29 cellular contexts compared by ENCODE assay signal in genomic region chr14:20846560-20846959, GRCh38. TPM values are rescaled to one million over a fixed set of nuclear protein-coding genes. Genes with fewer than 3 reads are reported as not detected.
"Had no signal": no experiment of that assay in that cellular context is flagged by ENCODE, and none has a peak within 500 bp of the region (broad histone marks: within the 10 kb centered on the region; RNA-seq: fewer than 3 reads in every experiment).

No MANE protein-coding gene starts in this region.

- H3K9me3 Mint-ChIP-seq: activated CD4-positive, alpha-beta memory T cell treated with anti-CD3 and anti-CD28 coated beads, Interleukin-2, amount 10 ng/mL, durations not matched to agents 7 days and 5 days; activated naive CD4-positive, alpha-beta T cell treated with anti-CD3 and anti-CD28 coated beads, Interleukin-2, amount 50 U/mL, for 24 hours; mesothelial cell of epicardium; naive thymus-derived CD8-positive, alpha-beta T cell; stimulated activated effector memory CD8-positive, alpha-beta T cell treated with anti-CD3 and anti-CD28 coated beads, Interleukin-12 subunit alpha, Interleukin-12 subunit beta, amount 100 ng/mL, for 72 hours; stimulated activated naive CD8-positive, alpha-beta T cell treated with anti-CD3 and anti-CD28 coated beads, Interleukin-15, amount 100 ng/mL, for 72 hours had no signal

- H3K27ac ChIP-seq: body of pancreas, cardiac muscle cell, left ventricle myocardium inferior, pancreas, right lobe of liver, skin epidermis, tibial artery had no signal

- H3K9me3 ChIP-seq: body of pancreas, left ventricle myocardium inferior, pancreas, right lobe of liver, tibial artery had no signal

- H3K4me1 ChIP-seq: left ventricle myocardium inferior, right lobe of liver, tibial artery had no signal

- H3K36me3 ChIP-seq: cardiac muscle cell, left ventricle myocardium inferior, pancreas, right lobe of liver, tibial artery had no signal

- H3K4me3 ChIP-seq: body of pancreas, cardiac muscle cell, left ventricle myocardium inferior, pancreas, right lobe of liver, skin epidermis, tibial artery had no signal

- DNase-seq: activated CD4-positive, alpha-beta memory T cell treated with anti-CD3 and anti-CD28 coated beads, Interleukin-2, amount 10 ng/mL, durations not matched to agents 7 days and 5 days; activated CD4-positive, alpha-beta T cell treated with anti-CD3 and anti-CD28 coated beads for 48 hours; activated effector memory CD4-positive, alpha-beta T cell treated with anti-CD3 and anti-CD28 coated beads, Interleukin-2, amount 50 U/mL, for 16 hours; anterior cingulate cortex; body of pancreas; effector CD4-positive, alpha-beta T cell; erythroblast; foreskin fibroblast; glutamatergic neuron; hippocampal formation; kidney glomerular epithelial cell; left ventricle myocardium inferior; naive thymus-derived CD8-positive, alpha-beta T cell; pancreas; right lobe of liver; stimulated activated CD4-positive, alpha-beta T cell treated with anti-CD3 and anti-CD28 coated beads, Interleukin-1b, Interleukin-23, amount 100 ng/mL, for 48 hours; stimulated activated naive CD8-positive, alpha-beta T cell treated with anti-CD3 and anti-CD28 coated beads, Interleukin-15, amount 100 ng/mL, for 72 hours; T-helper 17 cell; tibial artery had no signal

- H3K27me3 Mint-ChIP-seq: stimulated activated naive CD8-positive, alpha-beta T cell treated with anti-CD3 and anti-CD28 coated beads, Interleukin-15, amount 100 ng/mL, for 72 hours had no signal

- H3K4me3 Mint-ChIP-seq: activated CD4-positive, alpha-beta memory T cell treated with anti-CD3 and anti-CD28 coated beads, Interleukin-2, amount 10 ng/mL, durations not matched to agents 7 days and 5 days; activated naive CD4-positive, alpha-beta T cell treated with anti-CD3 and anti-CD28 coated beads, Interleukin-2, amount 50 U/mL, for 24 hours; mesothelial cell of epicardium; naive thymus-derived CD8-positive, alpha-beta T cell; stimulated activated effector memory CD8-positive, alpha-beta T cell treated with anti-CD3 and anti-CD28 coated beads, Interleukin-12 subunit alpha, Interleukin-12 subunit beta, amount 100 ng/mL, for 72 hours; stimulated activated naive CD8-positive, alpha-beta T cell treated with anti-CD3 and anti-CD28 coated beads, Interleukin-15, amount 100 ng/mL, for 72 hours; T-helper 17 cell had no signal

- ATAC-seq: body of pancreas; naive thymus-derived CD8-positive, alpha-beta T cell; stimulated activated effector memory CD8-positive, alpha-beta T cell treated with anti-CD3 and anti-CD28 coated beads, Interleukin-12 subunit alpha, Interleukin-12 subunit beta, amount 100 ng/mL, for 72 hours; stimulated activated naive CD8-positive, alpha-beta T cell treated with anti-CD3 and anti-CD28 coated beads, Interleukin-15, amount 100 ng/mL, for 72 hours; T-helper 17 cell had no signal

- H3K27me3 ChIP-seq: body of pancreas, cardiac muscle cell, pancreas, right lobe of liver had no signal

- H3K4me1 Mint-ChIP-seq: activated CD4-positive, alpha-beta memory T cell treated with anti-CD3 and anti-CD28 coated beads, Interleukin-2, amount 10 ng/mL, durations not matched to agents 7 days and 5 days; activated naive CD4-positive, alpha-beta T cell treated with anti-CD3 and anti-CD28 coated beads, Interleukin-2, amount 50 U/mL, for 24 hours; stimulated activated effector memory CD8-positive, alpha-beta T cell treated with anti-CD3 and anti-CD28 coated beads, Interleukin-12 subunit alpha, Interleukin-12 subunit beta, amount 100 ng/mL, for 72 hours; stimulated activated naive CD8-positive, alpha-beta T cell treated with anti-CD3 and anti-CD28 coated beads, Interleukin-15, amount 100 ng/mL, for 72 hours had no signal

- H3K27ac Mint-ChIP-seq: activated CD4-positive, alpha-beta memory T cell treated with anti-CD3 and anti-CD28 coated beads, Interleukin-2, amount 10 ng/mL, durations not matched to agents 7 days and 5 days; activated naive CD4-positive, alpha-beta T cell treated with anti-CD3 and anti-CD28 coated beads, Interleukin-2, amount 50 U/mL, for 24 hours; mesothelial cell of epicardium; stimulated activated effector memory CD8-positive, alpha-beta T cell treated with anti-CD3 and anti-CD28 coated beads, Interleukin-12 subunit alpha, Interleukin-12 subunit beta, amount 100 ng/mL, for 72 hours; stimulated activated naive CD8-positive, alpha-beta T cell treated with anti-CD3 and anti-CD28 coated beads, Interleukin-15, amount 100 ng/mL, for 72 hours; T-helper 17 cell had no signal

RNA-seq across cellular contexts. Expression of gene RNASE1, which starts 43.9 kb away (rescaled TPM):
- total RNA-seq: activated CD4-positive, alpha-beta memory T cell treated with anti-CD3 and anti-CD28 coated beads, Interleukin-2, amount 10 ng/mL, durations not matched to agents 7 days and 5 days; fibroblast of lung; T-helper 17 cell had no signal
- polyA plus RNA-seq: fibroblast of lung; naive thymus-derived CD8-positive, alpha-beta T cell had no signal

RNA-seq across cellular contexts. Expression of gene RNASE3, which starts 44.6 kb away (rescaled TPM):
- total RNA-seq: activated CD4-positive, alpha-beta memory T cell treated with anti-CD3 and anti-CD28 coated beads, Interleukin-2, amount 10 ng/mL, durations not matched to agents 7 days and 5 days; body of pancreas; cardiac muscle cell; chondrocyte; fibroblast of lung; left ventricle myocardium inferior; lung microvascular endothelial cell; mesothelial cell of epicardium; naive thymus-derived CD8-positive, alpha-beta T cell; pancreas; pulmonary artery endothelial cell; T-helper 17 cell; urinary bladder had no signal
- polyA plus RNA-seq: cardiac muscle cell; fibroblast of lung; naive thymus-derived CD8-positive, alpha-beta T cell; pancreas; urinary bladder had no signal
